In the genomic region with DNA sequence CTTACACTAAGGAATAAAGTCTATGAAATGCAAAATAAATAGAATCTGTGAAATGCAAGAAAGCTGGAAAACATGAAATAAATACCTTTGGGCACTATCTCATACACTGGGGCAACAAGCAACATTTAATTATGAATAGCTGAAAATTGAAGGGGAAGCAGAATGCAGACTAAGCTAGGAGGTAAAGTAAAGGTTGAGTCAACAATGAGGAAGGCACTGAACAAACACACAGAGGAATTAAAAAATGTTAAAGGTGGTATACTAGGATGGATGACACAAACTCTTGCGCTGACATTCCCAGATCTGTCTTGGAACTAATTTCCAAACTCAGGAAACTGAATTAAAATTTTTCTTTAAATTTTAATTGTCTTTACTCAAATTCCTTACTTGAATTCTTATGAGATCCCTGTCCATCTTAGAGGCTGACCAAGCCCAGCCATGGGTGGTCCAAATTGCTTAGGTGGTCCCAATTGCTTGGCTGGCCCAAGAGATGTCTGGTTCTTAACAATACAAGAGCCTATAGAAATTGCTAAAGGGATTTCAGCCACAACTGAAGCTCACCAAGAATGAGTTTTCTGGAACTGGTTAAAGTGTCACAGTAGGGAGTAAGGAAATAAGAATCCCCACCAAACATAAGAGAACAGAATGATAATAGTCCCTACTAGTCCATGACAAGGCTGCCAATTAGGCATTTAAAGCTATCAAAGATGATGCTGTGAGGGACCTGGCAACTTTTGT, we compare ENCODE assay signal across 1 cellular context.
TF ChIP-seq lines count a peak whose summit lies in the region.

No MANE protein-coding gene starts in this region.

TF ChIP-seq in GM23338, 12 proteins besides CTCF, POLR2A, EP300 and RAD21:
- TF ChIP-seq ZNF462 (CRISPR knock-in tag; IDR thresholded peaks at IDR 0.05) (peak; percentile 27; the same call in 1 of the 2 replicates), POLR2AphosphoS5 (IDR thresholded peaks at IDR 0.05; ENCODE audit: low read depth) (no peak), NANOG (IDR thresholded peaks at IDR 0.05; ENCODE audit: borderline replicate concordance) (peak; percentile 80)
